In the genomic region with DNA sequence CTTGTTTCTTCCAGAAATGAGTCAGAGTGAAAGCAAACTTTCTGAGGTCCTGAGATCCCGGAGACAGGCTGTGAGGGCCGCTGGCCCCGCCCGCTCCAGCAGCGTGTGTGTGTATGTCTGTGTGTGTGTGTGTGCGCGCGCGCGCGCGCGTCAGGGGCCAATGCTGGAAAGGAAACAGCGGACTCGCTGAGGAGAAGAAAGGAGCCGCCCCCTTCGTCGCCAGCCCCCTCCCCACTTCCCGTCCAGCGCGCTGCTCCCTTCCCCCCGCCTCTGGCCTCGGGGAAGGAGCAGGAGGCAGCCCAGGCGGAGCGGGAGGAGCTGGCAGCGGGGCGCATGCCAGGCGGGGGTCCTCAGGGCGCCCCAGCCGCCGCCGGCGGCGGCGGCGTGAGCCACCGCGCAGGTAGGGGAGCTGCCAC, we compare ENCODE assay signal across 1 cellular context.
TF ChIP-seq lines count a peak whose summit lies in the region.

A gene (plus strand): TSS at position 256 of the 416 bp plus-strand sequence. CDS start 78 bp downstream, at position 334.

TF ChIP-seq in HEK293, 187 proteins besides CTCF, POLR2A, EP300 and RAD21 (continued from another document and continues in another):
- TF ChIP-seq, protein P1, sequence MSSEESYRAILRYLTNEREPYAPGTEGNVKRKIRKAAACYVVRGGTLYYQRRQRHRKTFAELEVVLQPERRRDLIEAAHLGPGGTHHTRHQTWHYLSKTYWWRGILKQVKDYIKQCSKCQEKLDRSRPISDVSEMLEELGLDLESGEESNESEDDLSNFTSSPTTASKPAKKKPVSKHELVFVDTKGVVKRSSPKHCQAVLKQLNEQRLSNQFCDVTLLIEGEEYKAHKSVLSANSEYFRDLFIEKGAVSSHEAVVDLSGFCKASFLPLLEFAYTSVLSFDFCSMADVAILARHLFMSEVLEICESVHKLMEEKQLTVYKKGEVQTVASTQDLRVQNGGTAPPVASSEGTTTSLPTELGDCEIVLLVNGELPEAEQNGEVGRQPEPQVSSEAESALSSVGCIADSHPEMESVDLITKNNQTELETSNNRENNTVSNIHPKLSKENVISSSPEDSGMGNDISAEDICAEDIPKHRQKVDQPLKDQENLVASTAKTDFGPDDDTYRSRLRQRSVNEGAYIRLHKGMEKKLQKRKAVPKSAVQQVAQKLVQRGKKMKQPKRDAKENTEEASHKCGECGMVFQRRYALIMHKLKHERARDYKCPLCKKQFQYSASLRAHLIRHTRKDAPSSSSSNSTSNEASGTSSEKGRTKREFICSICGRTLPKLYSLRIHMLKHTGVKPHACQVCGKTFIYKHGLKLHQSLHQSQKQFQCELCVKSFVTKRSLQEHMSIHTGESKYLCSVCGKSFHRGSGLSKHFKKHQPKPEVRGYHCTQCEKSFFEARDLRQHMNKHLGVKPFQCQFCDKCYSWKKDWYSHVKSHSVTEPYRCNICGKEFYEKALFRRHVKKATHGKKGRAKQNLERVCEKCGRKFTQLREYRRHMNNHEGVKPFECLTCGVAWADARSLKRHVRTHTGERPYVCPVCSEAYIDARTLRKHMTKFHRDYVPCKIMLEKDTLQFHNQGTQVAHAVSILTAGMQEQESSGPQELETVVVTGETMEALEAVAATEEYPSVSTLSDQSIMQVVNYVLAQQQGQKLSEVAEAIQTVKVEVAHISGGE (tag by site-specific recombination; conservative IDR thresholded peaks at IDR 0.05; ENCODE audit: low read depth), result peak; percentile 61
- TF ChIP-seq ZNF2 (tag by site-specific recombination; IDR thresholded peaks at IDR 0.05) (peak; percentile 56; the same call in 1 of the 2 replicates), ZNF791 (tag by site-specific recombination; IDR thresholded peaks at IDR 0.05) (no peak), ZNF501 (tag by site-specific recombination; IDR thresholded peaks at IDR 0.05) (peak; percentile 92), OSR2 (tag by site-specific recombination; IDR thresholded peaks at IDR 0.05) (0 out of 2 replicates have a peak, but pooled peaks have one; percentile 14), ZBTB7A (tag by site-specific recombination; IDR thresholded peaks at IDR 0.05; ENCODE audit: low read depth) (peak; percentile 13; the same call in 1 of the 2 replicates), GLIS2 (tag by site-specific recombination; IDR thresholded peaks at IDR 0.05) (0 out of 2 replicates have a peak, but pooled peaks have one; percentile 79), ZNF324 (tag by site-specific recombination; IDR thresholded peaks at IDR 0.05) (peak; percentile 97), KLF8 (tag by site-specific recombination; IDR thresholded peaks at IDR 0.05) (peak; percentile 87), SP3 (tag by site-specific recombination; IDR thresholded peaks at IDR 0.05) (peak; percentile 94), ZSCAN16 (tag by site-specific recombination; IDR thresholded peaks at IDR 0.05) (no peak), ZIC2 (tag by site-specific recombination; IDR thresholded peaks at IDR 0.05) (peak; percentile 83), ZNF558 (tag by site-specific recombination; IDR thresholded peaks at IDR 0.05) (peak; percentile 73; the same call in 1 of the 2 replicates), ZNF596 (tag by site-specific recombination; IDR thresholded peaks at IDR 0.05) (peak; percentile 58; the same call in 1 of the 2 replicates), REPIN1 (tag by site-specific recombination; IDR thresholded peaks at IDR 0.05; ENCODE audit: low read depth) (no peak), SP7 (tag by site-specific recombination; IDR thresholded peaks at IDR 0.05) (peak; percentile 97), ZNF266 (tag by site-specific recombination; IDR thresholded peaks at IDR 0.05; ENCODE audit: low read depth) (no peak), ZNF10 (tag by site-specific recombination; IDR thresholded peaks at IDR 0.05) (peak; percentile 17), KLF10 (tag by site-specific recombination; IDR thresholded peaks at IDR 0.05) (peak; percentile 59; the same call in 1 of the 2 replicates), ZNF561 (tag by site-specific recombination; IDR thresholded peaks at IDR 0.05; ENCODE audit: borderline replicate concordance) (peak; percentile 86), MZF1 (tag by site-specific recombination; IDR thresholded peaks at IDR 0.05; ENCODE audit: borderline replicate concordance) (peak; percentile 55; the same call in 1 of the 2 replicates), ZFP69B (tag by site-specific recombination; IDR thresholded peaks at IDR 0.05) (peak; percentile 94), ZNF514 (tag by site-specific recombination; IDR thresholded peaks at IDR 0.05) (no peak), ZNF335 (tag by site-specific recombination; conservative IDR thresholded peaks at IDR 0.05) (peak; percentile 81), ZNF174 (tag by site-specific recombination; IDR thresholded peaks at IDR 0.05) (no peak), WT1 (tag by site-specific recombination; IDR thresholded peaks at IDR 0.05) (no peak; the same call in none of the 2 replicates), ZNF510 (tag by site-specific recombination; IDR thresholded peaks at IDR 0.05; ENCODE audit: insufficient replicate concordance) (peak; percentile 26), KLF1 (tag by site-specific recombination; IDR thresholded peaks at IDR 0.05) (peak; percentile 76; the same call in 1 of the 2 replicates), ZNF76 (tag by site-specific recombination; IDR thresholded peaks at IDR 0.05; ENCODE audit: borderline replicate concordance, low read depth) (peak; percentile 68), ZFP3 (tag by site-specific recombination; IDR thresholded peaks at IDR 0.05; ENCODE audit: low read depth) (peak; percentile 40; the same call in 1 of the 2 replicates), EGR2 (tag by site-specific recombination; IDR thresholded peaks at IDR 0.05; ENCODE audit: low read depth) (no peak), ZNF423 (tag by site-specific recombination; IDR thresholded peaks at IDR 0.05) (peak; percentile 32; the same call in 1 of the 2 replicates)
- TF ChIP-seq, protein P2, sequence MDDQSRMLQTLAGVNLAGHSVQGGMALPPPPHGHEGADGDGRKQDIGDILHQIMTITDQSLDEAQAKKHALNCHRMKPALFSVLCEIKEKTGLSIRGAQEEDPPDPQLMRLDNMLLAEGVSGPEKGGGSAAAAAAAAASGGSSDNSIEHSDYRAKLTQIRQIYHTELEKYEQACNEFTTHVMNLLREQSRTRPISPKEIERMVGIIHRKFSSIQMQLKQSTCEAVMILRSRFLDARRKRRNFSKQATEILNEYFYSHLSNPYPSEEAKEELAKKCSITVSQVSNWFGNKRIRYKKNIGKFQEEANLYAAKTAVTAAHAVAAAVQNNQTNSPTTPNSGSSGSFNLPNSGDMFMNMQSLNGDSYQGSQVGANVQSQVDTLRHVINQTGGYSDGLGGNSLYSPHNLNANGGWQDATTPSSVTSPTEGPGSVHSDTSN (CRISPR knock-in tag; IDR thresholded peaks at IDR 0.05), result peak; percentile 84; the same call in 1 of the 2 replicates
- TF ChIP-seq, protein P3, sequence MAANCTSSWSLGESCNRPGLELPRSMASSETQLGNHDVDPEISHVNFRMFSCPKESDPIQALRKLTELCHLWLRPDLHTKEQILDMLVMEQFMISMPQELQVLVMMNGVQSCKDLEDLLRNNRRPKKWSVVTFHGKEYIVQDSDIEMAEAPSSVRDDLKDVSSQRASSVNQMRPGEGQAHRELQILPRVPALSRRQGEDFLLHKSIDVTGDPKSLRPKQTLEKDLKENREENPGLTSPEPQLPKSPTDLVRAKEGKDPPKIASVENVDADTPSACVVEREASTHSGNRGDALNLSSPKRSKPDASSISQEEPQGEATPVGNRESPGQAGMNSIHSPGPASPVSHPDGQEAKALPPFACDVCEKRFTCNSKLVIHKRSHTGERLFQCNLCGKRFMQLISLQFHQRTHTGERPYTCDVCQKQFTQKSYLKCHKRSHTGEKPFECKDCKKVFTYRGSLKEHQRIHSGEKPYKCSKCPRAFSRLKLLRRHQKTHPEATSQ (tag by site-specific recombination; IDR thresholded peaks at IDR 0.05), result no peak
- TF ChIP-seq, protein P4, sequence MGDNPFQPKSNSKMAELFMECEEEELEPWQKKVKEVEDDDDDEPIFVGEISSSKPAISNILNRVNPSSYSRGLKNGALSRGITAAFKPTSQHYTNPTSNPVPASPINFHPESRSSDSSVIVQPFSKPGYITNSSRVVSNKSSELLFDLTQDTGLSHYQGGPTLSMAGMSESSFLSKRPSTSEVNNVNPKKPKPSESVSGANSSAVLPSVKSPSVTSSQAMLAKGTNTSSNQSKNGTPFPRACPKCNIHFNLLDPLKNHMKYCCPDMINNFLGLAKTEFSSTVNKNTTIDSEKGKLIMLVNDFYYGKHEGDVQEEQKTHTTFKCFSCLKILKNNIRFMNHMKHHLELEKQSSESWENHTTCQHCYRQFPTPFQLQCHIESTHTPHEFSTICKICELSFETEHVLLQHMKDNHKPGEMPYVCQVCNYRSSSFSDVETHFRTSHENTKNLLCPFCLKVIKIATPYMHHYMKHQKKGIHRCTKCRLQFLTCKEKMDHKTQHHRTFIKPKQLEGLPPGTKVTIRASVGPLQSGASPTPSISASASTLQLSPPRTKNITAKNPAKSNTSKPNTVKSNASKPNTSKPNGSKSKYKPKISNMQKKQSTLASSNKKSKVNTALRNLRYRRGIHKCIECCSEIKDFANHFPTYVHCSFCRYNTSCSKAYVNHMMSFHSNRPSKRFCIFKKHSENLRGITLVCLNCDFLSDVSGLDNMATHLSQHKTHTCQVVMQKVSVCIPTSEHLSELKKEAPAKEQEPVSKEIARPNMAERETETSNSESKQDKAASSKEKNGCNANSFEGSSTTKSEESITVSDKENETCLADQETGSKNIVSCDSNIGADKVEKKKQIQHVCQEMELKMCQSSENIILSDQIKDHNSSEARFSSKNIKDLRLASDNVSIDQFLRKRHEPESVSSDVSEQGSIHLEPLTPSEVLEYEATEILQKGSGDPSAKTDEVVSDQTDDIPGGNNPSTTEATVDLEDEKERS (tag by site-specific recombination; IDR thresholded peaks at IDR 0.05), result 0 out of 2 replicates have a peak, but pooled peaks have one; percentile 52
- TF ChIP-seq, protein P5, sequence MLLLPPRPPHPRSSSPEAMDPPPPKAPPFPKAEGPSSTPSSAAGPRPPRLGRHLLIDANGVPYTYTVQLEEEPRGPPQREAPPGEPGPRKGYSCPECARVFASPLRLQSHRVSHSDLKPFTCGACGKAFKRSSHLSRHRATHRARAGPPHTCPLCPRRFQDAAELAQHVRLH (tag by site-specific recombination; IDR thresholded peaks at IDR 0.05), result no peak; the same call in 1 of the 2 replicates
- TF ChIP-seq, protein P6, sequence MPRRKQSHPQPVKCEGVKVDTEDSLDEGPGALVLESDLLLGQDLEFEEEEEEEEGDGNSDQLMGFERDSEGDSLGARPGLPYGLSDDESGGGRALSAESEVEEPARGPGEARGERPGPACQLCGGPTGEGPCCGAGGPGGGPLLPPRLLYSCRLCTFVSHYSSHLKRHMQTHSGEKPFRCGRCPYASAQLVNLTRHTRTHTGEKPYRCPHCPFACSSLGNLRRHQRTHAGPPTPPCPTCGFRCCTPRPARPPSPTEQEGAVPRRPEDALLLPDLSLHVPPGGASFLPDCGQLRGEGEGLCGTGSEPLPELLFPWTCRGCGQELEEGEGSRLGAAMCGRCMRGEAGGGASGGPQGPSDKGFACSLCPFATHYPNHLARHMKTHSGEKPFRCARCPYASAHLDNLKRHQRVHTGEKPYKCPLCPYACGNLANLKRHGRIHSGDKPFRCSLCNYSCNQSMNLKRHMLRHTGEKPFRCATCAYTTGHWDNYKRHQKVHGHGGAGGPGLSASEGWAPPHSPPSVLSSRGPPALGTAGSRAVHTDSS (tag by site-specific recombination; IDR thresholded peaks at IDR 0.05), result no peak
- TF ChIP-seq, protein P7, sequence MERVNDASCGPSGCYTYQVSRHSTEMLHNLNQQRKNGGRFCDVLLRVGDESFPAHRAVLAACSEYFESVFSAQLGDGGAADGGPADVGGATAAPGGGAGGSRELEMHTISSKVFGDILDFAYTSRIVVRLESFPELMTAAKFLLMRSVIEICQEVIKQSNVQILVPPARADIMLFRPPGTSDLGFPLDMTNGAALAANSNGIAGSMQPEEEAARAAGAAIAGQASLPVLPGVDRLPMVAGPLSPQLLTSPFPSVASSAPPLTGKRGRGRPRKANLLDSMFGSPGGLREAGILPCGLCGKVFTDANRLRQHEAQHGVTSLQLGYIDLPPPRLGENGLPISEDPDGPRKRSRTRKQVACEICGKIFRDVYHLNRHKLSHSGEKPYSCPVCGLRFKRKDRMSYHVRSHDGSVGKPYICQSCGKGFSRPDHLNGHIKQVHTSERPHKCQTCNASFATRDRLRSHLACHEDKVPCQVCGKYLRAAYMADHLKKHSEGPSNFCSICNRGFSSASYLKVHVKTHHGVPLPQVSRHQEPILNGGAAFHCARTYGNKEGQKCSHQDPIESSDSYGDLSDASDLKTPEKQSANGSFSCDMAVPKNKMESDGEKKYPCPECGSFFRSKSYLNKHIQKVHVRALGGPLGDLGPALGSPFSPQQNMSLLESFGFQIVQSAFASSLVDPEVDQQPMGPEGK (tag by site-specific recombination; IDR thresholded peaks at IDR 0.05), result peak; percentile 99
- TF ChIP-seq, protein P8, sequence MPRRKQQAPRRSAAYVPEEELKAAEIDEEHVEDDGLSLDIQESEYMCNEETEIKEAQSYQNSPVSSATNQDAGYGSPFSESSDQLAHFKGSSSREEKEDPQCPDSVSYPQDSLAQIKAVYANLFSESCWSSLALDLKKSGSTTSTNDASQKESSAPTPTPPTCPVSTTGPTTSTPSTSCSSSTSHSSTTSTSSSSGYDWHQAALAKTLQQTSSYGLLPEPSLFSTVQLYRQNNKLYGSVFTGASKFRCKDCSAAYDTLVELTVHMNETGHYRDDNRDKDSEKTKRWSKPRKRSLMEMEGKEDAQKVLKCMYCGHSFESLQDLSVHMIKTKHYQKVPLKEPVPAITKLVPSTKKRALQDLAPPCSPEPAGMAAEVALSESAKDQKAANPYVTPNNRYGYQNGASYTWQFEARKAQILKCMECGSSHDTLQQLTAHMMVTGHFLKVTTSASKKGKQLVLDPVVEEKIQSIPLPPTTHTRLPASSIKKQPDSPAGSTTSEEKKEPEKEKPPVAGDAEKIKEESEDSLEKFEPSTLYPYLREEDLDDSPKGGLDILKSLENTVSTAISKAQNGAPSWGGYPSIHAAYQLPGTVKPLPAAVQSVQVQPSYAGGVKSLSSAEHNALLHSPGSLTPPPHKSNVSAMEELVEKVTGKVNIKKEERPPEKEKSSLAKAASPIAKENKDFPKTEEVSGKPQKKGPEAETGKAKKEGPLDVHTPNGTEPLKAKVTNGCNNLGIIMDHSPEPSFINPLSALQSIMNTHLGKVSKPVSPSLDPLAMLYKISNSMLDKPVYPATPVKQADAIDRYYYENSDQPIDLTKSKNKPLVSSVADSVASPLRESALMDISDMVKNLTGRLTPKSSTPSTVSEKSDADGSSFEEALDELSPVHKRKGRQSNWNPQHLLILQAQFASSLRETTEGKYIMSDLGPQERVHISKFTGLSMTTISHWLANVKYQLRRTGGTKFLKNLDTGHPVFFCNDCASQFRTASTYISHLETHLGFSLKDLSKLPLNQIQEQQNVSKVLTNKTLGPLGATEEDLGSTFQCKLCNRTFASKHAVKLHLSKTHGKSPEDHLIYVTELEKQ (tag by site-specific recombination; IDR thresholded peaks at IDR 0.05; ENCODE audit: borderline replicate concordance), result peak; percentile 90
